ENCODE assay signal across 2 cellular contexts in the genomic region with DNA sequence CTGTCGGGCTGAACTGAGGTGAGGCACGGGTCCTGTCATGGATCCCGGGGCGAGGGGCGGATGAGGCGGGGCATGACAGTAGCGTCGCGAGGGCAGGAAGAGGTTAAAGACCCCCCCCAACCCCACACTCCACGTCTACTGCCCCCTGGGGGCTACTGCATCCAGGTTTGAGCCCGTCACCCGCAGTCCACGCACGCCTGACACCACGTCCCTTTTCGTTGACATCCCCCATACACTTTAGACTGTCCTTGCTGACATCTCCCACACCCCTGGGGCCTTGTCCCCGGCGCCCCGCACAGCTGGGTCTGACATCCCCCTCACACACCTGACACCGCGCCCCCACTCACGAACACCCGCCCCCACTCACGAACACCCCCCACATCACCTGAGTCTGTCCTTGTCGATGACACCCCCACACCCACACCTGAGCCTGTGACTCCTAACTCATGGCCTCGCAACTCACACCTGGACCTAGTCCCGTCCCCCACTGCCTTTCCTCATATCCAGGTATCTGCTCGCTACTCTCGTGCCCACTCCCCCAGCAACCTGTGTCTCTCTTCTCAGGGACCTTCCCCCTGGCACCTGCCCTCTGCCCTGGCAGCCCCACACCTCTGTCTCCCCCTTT.
TF ChIP-seq lines count a peak whose summit lies in the region.

No MANE protein-coding gene starts in this region.

TF ChIP-seq in SK-N-SH, 30 proteins besides CTCF, POLR2A, EP300 and RAD21 (continued from another document):
- TF ChIP-seq YY1 (IDR thresholded peaks at IDR 0.05; ENCODE audit: low read depth): no peak
- TF ChIP-seq POLR2AphosphoS5 (IDR thresholded peaks at IDR 0.05; ENCODE audit: low read depth, low read length): no peak
- TF ChIP-seq FOXJ3 (CRISPR knock-in tag; IDR thresholded peaks at IDR 0.05): no peak
- no peak for TF ChIP-seq FOSL2 (IDR thresholded peaks at IDR 0.05; ENCODE audit: borderline replicate concordance, low read depth)
- 0 out of 2 replicates have a peak, but pooled peaks have one; percentile 33 for TF ChIP-seq SIN3A (IDR thresholded peaks at IDR 0.05; ENCODE audit: borderline replicate concordance, low read depth, low read length)
- TF ChIP-seq JUND (IDR thresholded peaks at IDR 0.05): no peak
- TF ChIP-seq TCF12 (IDR thresholded peaks at IDR 0.05): no peak

TF ChIP-seq in SK-N-SH treated with all-trans-retinoic acid at 6 μM for 48 hours, 23 proteins besides CTCF, POLR2A, EP300 and RAD21 (continued from another document):
- TF ChIP-seq, protein P1, sequence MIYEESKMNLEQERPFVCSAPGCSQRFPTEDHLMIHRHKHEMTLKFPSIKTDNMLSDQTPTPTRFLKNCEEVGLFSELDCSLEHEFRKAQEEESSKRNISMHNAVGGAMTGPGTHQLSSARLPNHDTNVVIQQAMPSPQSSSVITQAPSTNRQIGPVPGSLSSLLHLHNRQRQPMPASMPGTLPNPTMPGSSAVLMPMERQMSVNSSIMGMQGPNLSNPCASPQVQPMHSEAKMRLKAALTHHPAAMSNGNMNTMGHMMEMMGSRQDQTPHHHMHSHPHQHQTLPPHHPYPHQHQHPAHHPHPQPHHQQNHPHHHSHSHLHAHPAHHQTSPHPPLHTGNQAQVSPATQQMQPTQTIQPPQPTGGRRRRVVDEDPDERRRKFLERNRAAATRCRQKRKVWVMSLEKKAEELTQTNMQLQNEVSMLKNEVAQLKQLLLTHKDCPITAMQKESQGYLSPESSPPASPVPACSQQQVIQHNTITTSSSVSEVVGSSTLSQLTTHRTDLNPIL (CRISPR knock-in tag; IDR thresholded peaks at IDR 0.05; ENCODE audit: low read depth): no peak
- TF ChIP-seq BACH2 (CRISPR knock-in tag; IDR thresholded peaks at IDR 0.05; ENCODE audit: borderline replicate concordance) (no peak), ZNF565 (CRISPR knock-in tag; conservative IDR thresholded peaks at IDR 0.05; ENCODE audit: low read depth) (no peak), ZNF8 (CRISPR knock-in tag; IDR thresholded peaks at IDR 0.05) (no peak), CSDC2 (CRISPR knock-in tag; IDR thresholded peaks at IDR 0.05) (no peak), ZC3H10 (CRISPR knock-in tag; IDR thresholded peaks at IDR 0.05) (no peak), SNAI2 (CRISPR knock-in tag; IDR thresholded peaks at IDR 0.05) (no peak)
- TF ChIP-seq, protein P2, sequence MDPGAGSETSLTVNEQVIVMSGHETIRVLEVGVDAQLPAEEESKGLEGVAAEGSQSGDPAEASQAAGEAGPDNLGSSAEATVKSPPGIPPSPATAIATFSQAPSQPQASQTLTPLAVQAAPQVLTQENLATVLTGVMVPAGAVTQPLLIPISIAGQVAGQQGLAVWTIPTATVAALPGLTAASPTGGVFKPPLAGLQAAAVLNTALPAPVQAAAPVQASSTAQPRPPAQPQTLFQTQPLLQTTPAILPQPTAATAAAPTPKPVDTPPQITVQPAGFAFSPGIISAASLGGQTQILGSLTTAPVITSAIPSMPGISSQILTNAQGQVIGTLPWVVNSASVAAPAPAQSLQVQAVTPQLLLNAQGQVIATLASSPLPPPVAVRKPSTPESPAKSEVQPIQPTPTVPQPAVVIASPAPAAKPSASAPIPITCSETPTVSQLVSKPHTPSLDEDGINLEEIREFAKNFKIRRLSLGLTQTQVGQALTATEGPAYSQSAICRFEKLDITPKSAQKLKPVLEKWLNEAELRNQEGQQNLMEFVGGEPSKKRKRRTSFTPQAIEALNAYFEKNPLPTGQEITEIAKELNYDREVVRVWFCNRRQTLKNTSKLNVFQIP (CRISPR knock-in tag; IDR thresholded peaks at IDR 0.05; ENCODE audit: borderline replicate concordance, low read depth): no peak
- TF ChIP-seq, protein P3, sequence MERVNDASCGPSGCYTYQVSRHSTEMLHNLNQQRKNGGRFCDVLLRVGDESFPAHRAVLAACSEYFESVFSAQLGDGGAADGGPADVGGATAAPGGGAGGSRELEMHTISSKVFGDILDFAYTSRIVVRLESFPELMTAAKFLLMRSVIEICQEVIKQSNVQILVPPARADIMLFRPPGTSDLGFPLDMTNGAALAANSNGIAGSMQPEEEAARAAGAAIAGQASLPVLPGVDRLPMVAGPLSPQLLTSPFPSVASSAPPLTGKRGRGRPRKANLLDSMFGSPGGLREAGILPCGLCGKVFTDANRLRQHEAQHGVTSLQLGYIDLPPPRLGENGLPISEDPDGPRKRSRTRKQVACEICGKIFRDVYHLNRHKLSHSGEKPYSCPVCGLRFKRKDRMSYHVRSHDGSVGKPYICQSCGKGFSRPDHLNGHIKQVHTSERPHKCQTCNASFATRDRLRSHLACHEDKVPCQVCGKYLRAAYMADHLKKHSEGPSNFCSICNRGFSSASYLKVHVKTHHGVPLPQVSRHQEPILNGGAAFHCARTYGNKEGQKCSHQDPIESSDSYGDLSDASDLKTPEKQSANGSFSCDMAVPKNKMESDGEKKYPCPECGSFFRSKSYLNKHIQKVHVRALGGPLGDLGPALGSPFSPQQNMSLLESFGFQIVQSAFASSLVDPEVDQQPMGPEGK (CRISPR knock-in tag; IDR thresholded peaks at IDR 0.05; ENCODE audit: borderline replicate concordance): no peak
TF ChIP-seq in SK-N-SH treated with all-trans-retinoic acid at 6 μM for 48 hours: peak in this region for 0.
